1 cellular context compared by ENCODE assay signal in genomic region chr15:77737238-77738037, GRCh38.
A peak's percentile ranks its signal among the peaks of the same experiment; 100 is the strongest.
TF ChIP-seq lines count a peak whose summit lies in the region.

No MANE protein-coding gene starts in this region.

TF ChIP-seq in K562, 482 proteins besides CTCF, POLR2A, EP300 and RAD21 (continued from another document):
- TF ChIP-seq ZBTB40 (IDR thresholded peaks at IDR 0.05) (peak; percentile 57; the same call in 1 of the 2 replicates), ZBTB40 (CRISPR knock-in tag; IDR thresholded peaks at IDR 0.05) (no peak), TCF7 (IDR thresholded peaks at IDR 0.05; ENCODE audit: borderline replicate concordance) (no peak), PML (IDR thresholded peaks at IDR 0.05; ENCODE audit: low read length) (0 out of 2 replicates have a peak, but pooled peaks have one; percentile 33), SOX6 (IDR thresholded peaks at IDR 0.05) (peak; percentile 90), RERE (CRISPR knock-in tag; IDR thresholded peaks at IDR 0.05; ENCODE audit: borderline replicate concordance) (no peak), ARNT (IDR thresholded peaks at IDR 0.05) (peak; percentile 83 to 85; a peak in 3 of 4 replicates), LCOR (CRISPR knock-in tag; IDR thresholded peaks at IDR 0.05) (peak; percentile 97), KDM1A (IDR thresholded peaks at IDR 0.05) (peak; percentile 92 to 96), KLF16 (IDR thresholded peaks at IDR 0.05) (peak; percentile 87), CEBPB (tag; IDR thresholded peaks at IDR 0.05) (peak; percentile 63), PTTG1 (tag; IDR thresholded peaks at IDR 0.05; ENCODE audit: low read depth) (no peak), YY1 (IDR thresholded peaks at IDR 0.05; ENCODE audit: borderline replicate concordance in 1 of 3, control insufficient read depth in 1 of 3, extremely low read depth in 1 of 3, insufficient read depth in 3 of 3, insufficient read length in 1 of 3, insufficient replicate concordance in 2 of 3, low read depth in 1 of 3, low read length in 2 of 3) (peak in 2 of 3 experiments; percentile 37 to 71), SRSF7 (optimal IDR thresholded peaks at IDR 0.05; ENCODE audit: low read depth, low read length) (no peak), ZNF699 (CRISPR knock-in tag; IDR thresholded peaks at IDR 0.05; ENCODE audit: insufficient replicate concordance) (no peak), FUS (optimal IDR thresholded peaks at IDR 0.05; ENCODE audit: low read depth, low read length) (no peak), RCOR1 (IDR thresholded peaks at IDR 0.05; ENCODE audit: borderline replicate concordance in 1 of 2, low read depth in 2 of 2, low read length in 2 of 2) (peak; percentile 66 to 87; a peak in 3 of 4 replicates), NKRF (IDR thresholded peaks at IDR 0.05; ENCODE audit: borderline replicate concordance) (peak; percentile 46; the same call in 1 of the 2 replicates), ZNF785 (CRISPR knock-in tag; IDR thresholded peaks at IDR 0.05) (no peak), ZNF263 (CRISPR knock-in tag; IDR thresholded peaks at IDR 0.05; ENCODE audit: borderline replicate concordance) (peak; percentile 98), FOXP1 (CRISPR knock-in tag; IDR thresholded peaks at IDR 0.05) (peak; percentile 50; the same call in 1 of the 2 replicates), HDAC2 (IDR thresholded peaks at IDR 0.05) (peak; percentile 99), FOXJ2 (tag; IDR thresholded peaks at IDR 0.05) (no peak)
- TF ChIP-seq, protein P1, sequence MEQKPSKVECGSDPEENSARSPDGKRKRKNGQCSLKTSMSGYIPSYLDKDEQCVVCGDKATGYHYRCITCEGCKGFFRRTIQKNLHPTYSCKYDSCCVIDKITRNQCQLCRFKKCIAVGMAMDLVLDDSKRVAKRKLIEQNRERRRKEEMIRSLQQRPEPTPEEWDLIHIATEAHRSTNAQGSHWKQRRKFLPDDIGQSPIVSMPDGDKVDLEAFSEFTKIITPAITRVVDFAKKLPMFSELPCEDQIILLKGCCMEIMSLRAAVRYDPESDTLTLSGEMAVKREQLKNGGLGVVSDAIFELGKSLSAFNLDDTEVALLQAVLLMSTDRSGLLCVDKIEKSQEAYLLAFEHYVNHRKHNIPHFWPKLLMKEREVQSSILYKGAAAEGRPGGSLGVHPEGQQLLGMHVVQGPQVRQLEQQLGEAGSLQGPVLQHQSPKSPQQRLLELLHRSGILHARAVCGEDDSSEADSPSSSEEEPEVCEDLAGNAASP (IDR thresholded peaks at IDR 0.05) = peak; percentile 98
- TF ChIP-seq, protein P2, sequence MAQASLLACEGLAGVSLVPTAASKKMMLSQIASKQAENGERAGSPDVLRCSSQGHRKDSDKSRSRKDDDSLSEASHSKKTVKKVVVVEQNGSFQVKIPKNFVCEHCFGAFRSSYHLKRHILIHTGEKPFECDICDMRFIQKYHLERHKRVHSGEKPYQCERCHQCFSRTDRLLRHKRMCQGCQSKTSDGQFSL (CRISPR knock-in tag; IDR thresholded peaks at IDR 0.05) = 0 out of 2 replicates have a peak, but pooled peaks have one; percentile 14
- TF ChIP-seq, protein P2 (tag; IDR thresholded peaks at IDR 0.05) = no peak
- TF ChIP-seq, protein P3, sequence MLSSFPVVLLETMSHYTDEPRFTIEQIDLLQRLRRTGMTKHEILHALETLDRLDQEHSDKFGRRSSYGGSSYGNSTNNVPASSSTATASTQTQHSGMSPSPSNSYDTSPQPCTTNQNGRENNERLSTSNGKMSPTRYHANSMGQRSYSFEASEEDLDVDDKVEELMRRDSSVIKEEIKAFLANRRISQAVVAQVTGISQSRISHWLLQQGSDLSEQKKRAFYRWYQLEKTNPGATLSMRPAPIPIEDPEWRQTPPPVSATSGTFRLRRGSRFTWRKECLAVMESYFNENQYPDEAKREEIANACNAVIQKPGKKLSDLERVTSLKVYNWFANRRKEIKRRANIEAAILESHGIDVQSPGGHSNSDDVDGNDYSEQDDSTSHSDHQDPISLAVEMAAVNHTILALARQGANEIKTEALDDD (IDR thresholded peaks at IDR 0.05) = no peak
- TF ChIP-seq, protein P4, sequence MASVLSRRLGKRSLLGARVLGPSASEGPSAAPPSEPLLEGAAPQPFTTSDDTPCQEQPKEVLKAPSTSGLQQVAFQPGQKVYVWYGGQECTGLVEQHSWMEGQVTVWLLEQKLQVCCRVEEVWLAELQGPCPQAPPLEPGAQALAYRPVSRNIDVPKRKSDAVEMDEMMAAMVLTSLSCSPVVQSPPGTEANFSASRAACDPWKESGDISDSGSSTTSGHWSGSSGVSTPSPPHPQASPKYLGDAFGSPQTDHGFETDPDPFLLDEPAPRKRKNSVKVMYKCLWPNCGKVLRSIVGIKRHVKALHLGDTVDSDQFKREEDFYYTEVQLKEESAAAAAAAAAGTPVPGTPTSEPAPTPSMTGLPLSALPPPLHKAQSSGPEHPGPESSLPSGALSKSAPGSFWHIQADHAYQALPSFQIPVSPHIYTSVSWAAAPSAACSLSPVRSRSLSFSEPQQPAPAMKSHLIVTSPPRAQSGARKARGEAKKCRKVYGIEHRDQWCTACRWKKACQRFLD (CRISPR knock-in tag; IDR thresholded peaks at IDR 0.05) = peak; percentile 71; the same call in 1 of the 2 replicates
